In genomic region chr11:6619021-6619745, GRCh38 we compare ENCODE assay signal across 7 cellular contexts. TPM values are rescaled to one million over a fixed set of nuclear protein-coding genes. Genes with fewer than 3 reads are reported as not detected.
A peak's percentile ranks its signal among the peaks of the same experiment; 100 is the strongest.
DNase-seq lines count a peak whose midpoint lies in the region; ATAC-seq and TF ChIP-seq lines count a peak whose summit lies in the region.

Gene TPP1, minus strand, starts transcription at chr11:6619422. Its CDS starts 22 bp downstream, at chr11:6619400.

- no peaks in the 10 kb centered on the region for H3K27me3 ChIP-seq in hepatocyte

- ATAC-seq in GM18511 (IDR thresholded peaks at IDR 0.05; ENCODE audit: unreplicated experiment) = peak; percentile 99
- peak; percentile 97 for ATAC-seq in HG03025 (IDR thresholded peaks at IDR 0.05; ENCODE audit: low FRiP score, unreplicated experiment)

- DNase-seq in NCI-H2029 treated with DMSO at 0.1 percent for 48 hours (lab: John Stamatoyannopoulos, UW) (peak; percentile 96), T-helper 9 cell (peak; percentile 80), astrocyte of the hippocampus (ENCODE audit: low read depth, low spot score) (peak; percentile 97), hepatocyte (ENCODE audit: low spot score) (peak; percentile 96), retina (peak; percentile 95)

- peaks cover 12% of the 10 kb centered on the region for H3K4me1 ChIP-seq in hepatocyte (ENCODE audit: insufficient read depth)

- H3K9me2 ChIP-seq in hepatocyte (replicated peaks; ENCODE audit: insufficient read depth) = no peaks in the 10 kb centered on the region

- peak within 1 kb of the TSS; percentile 90 for H3K4me2 ChIP-seq in hepatocyte

- no peaks in the 10 kb centered on the region for H3K36me3 ChIP-seq in hepatocyte (replicated peaks; ENCODE audit: insufficient read depth, low read depth)

- H2AFZ ChIP-seq in hepatocyte = peak within 1 kb of the TSS; percentile 61

- H4K20me1 ChIP-seq in hepatocyte (ENCODE audit: insufficient read depth, poor library complexity, severe bottlenecking) = no peaks in the 10 kb centered on the region

- H3K9me3 ChIP-seq in hepatocyte (ENCODE audit: low read depth) = no peaks in the 10 kb centered on the region

- WGBS in hepatocyte (ENCODE audit: low lambda C conversion rate, missing lambda C conversion rate) = under 1% methylated on average over 16 of the region's 16 CpGs

- peak within 1 kb of the TSS; percentile 50 for H3K4me3 ChIP-seq in hepatocyte

- peaks cover 15% of the 10 kb centered on the region for H3K79me2 ChIP-seq in hepatocyte

- H3K27ac ChIP-seq in hepatocyte = peak within 1 kb of the TSS; percentile 79

- no peak for TF ChIP-seq CTCF in hepatocyte (IDR thresholded peaks at IDR 0.05; ENCODE audit: poor library complexity)

RNA-seq across cellular contexts. Expression of gene TPP1, which starts in this region (rescaled TPM):
- 68.4 and 105 TPM in 2 replicates for total RNA-seq in hepatocyte
- 170 and 185 TPM in 2 replicates for polyA plus RNA-seq in hepatocyte

Comparison
In these comparisons a context has a peak if more than half of its experiments do, and no peak if none do; other contexts are left out.
1. Peak in every context shown above with its lines: DNase-seq, ATAC-seq, H3K4me3 ChIP-seq and H3K27ac ChIP-seq.